ENCODE assay signal across 20 cellular contexts in the genomic region with DNA sequence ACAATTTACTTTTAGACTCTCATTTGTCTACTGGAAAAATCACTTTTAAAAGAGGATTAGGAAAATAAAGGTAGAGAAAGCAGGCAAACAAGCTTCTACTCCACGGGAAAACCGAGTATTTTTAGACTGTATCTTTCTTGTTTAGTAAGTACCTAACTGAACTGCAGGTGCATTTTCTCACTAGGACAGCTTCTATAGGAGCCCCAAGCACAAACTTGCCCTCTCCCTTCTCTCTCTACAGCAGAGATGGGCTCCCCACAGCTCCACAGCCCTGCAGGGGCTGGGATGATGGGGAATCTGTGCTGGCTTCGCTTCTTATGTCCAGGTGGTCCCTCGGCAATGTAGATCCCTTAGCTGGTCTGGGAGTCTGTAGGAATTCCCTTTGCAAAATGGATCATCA. TPM values are rescaled to one million over a fixed set of nuclear protein-coding genes. Genes with fewer than 3 reads are reported as not detected.
DNase-seq lines count a peak whose midpoint lies in the region; ATAC-seq, FAIRE-seq and TF ChIP-seq lines count a peak whose summit lies in the region.
"Had no signal": no experiment of that assay in that cellular context is flagged by ENCODE, and none has a peak within 500 bp of the region (broad histone marks: within the 10 kb centered on the region; RNA-seq: fewer than 3 reads in every experiment).

No MANE protein-coding gene starts in this region.

- peak overlapping the region; percentile 63 for H3K27ac ChIP-seq in MM.1S (ENCODE audit: low read length)
- peak overlapping the region; percentile 61 for H3K27ac ChIP-seq in GM12878 (ENCODE audit: control insufficient read depth, insufficient read depth)
- no peak overlapping the region for H3K27ac ChIP-seq in esophagus muscularis mucosa (replicated peaks in 1 of 4)
- H3K27ac ChIP-seq: GM23248, HL-60, pancreas had no signal

- 39% methylated on average over 4 of the region's 4 CpGs for WGBS in GM12878 (ENCODE audit: insufficient coverage, insufficient replicate concordance, low lambda C conversion rate, missing lambda C conversion rate)
- WGBS in esophagus muscularis mucosa, result 57% methylated on average over 4 of the region's 4 CpGs

- SMC1A ChIA-PET in GM12878 (lab: Charles Lee; ENCODE audit: uncharacterized antibody, unreplicated experiment), result interaction anchor here (0.8 to 2.4 kb wide), 4 partner anchors 18 to 367 kb away, joined by 3 to 13 read pairs (median 4); no protein-coding TSS in a partner anchor

- in situ Hi-C loops in GM12878 (cut with MboI), result no loop called here

- peak overlapping the region; percentile 49 for H3K4me3 Mint-ChIP-seq in stimulated activated naive CD8-positive, alpha-beta T cell treated with anti-CD3 and anti-CD28 coated beads, Interleukin-15, Interleukin-2, amounts not matched to agents 100 ng/mL and 50 ng/mL, for 24 hours
- H3K4me3 Mint-ChIP-seq: brain, IgD-negative memory B cell had no signal

- H3K4me2 ChIP-seq in MM.1S (ENCODE audit: low read depth, low read length), result peak overlapping the region; percentile 49
- peak overlapping the region; percentile 11 for H3K4me2 ChIP-seq in GM12878 (ENCODE audit: control insufficient read depth, insufficient read depth)

- intact Hi-C loops in GM12878 (cut with micrococcal nuclease; ENCODE audit: unreplicated experiment), result no loop called here
- intact Hi-C loops in esophagus muscularis mucosa (cut with DNase I), result no loop called here

- H3K27ac Mint-ChIP-seq in stimulated activated naive CD8-positive, alpha-beta T cell treated with anti-CD3 and anti-CD28 coated beads, Interleukin-15, Interleukin-2, amounts not matched to agents 100 ng/mL and 50 ng/mL, for 24 hours, result peak overlapping the region; percentile 69
- H3K27ac Mint-ChIP-seq: brain, IgD-negative memory B cell had no signal

- H3K9me2 ChIP-seq in MM.1S (replicated peaks; ENCODE audit: insufficient read depth, low read length), result no peaks in the 10 kb centered on the region

- H2AFZ ChIP-seq in MM.1S (ENCODE audit: low read length) (0 out of 2 replicates have a peak overlapping the region, but pooled peaks have one; percentile 9), GM12878 (ENCODE audit: control insufficient read depth, low read depth, low read length) (peak overlapping the region; percentile 45)
- H2AFZ ChIP-seq: GM23248 had no signal

- peaks cover 16% of the 10 kb centered on the region for H3F3A ChIP-seq in MM.1S (ENCODE audit: insufficient read depth, low read length)

- no peak for TF ChIP-seq RAD21 in GM12878 (IDR thresholded peaks at IDR 0.05; ENCODE audit: insufficient read depth, low read depth, low read length)

- peaks cover 48% of the 10 kb centered on the region for H3K4me1 Mint-ChIP-seq in stimulated activated naive CD8-positive, alpha-beta T cell treated with anti-CD3 and anti-CD28 coated beads, Interleukin-15, Interleukin-2, amounts not matched to agents 100 ng/mL and 50 ng/mL, for 24 hours (ENCODE audit: low read depth)
- H3K4me1 Mint-ChIP-seq: brain, IgD-negative memory B cell had no signal

- TF ChIP-seq EP300 in GM12878 (IDR thresholded peaks at IDR 0.05; ENCODE audit: borderline replicate concordance in 1 of 2, control insufficient read depth in 1 of 2, low read depth in 2 of 2, low read length in 2 of 2) (no peak), esophagus muscularis mucosa (IDR thresholded peaks at IDR 0.05) (no peak)

- H3K36me3 Mint-ChIP-seq in stimulated activated naive CD8-positive, alpha-beta T cell treated with anti-CD3 and anti-CD28 coated beads, Interleukin-15, Interleukin-2, amounts not matched to agents 100 ng/mL and 50 ng/mL, for 24 hours (ENCODE audit: low read depth), result peaks cover 7% of the 10 kb centered on the region
- H3K36me3 Mint-ChIP-seq: brain had no signal

- H4K20me1 ChIP-seq in MM.1S (ENCODE audit: insufficient read depth, low read length) (no peaks in the 10 kb centered on the region), GM12878 (ENCODE audit: control insufficient read depth, insufficient read depth) (no peaks in the 10 kb centered on the region)

- H3K27me3 Mint-ChIP-seq in stimulated activated naive CD8-positive, alpha-beta T cell treated with anti-CD3 and anti-CD28 coated beads, Interleukin-15, Interleukin-2, amounts not matched to agents 100 ng/mL and 50 ng/mL, for 24 hours, result no peaks in the 10 kb centered on the region
- H3K27me3 Mint-ChIP-seq: brain had no signal

- H3K4me1 ChIP-seq in MM.1S (ENCODE audit: low read length) (peaks cover 19% of the 10 kb centered on the region), GM12878 (ENCODE audit: control insufficient read depth, insufficient read depth, low read length) (peaks cover 11% of the 10 kb centered on the region), esophagus muscularis mucosa (peaks cover 0 to 7% (median 2%) of the 10 kb centered on the region in 4 donors)

- H3K4me3 ChIP-seq in MM.1S (ENCODE audit: low read length) (no peak overlapping the region), GM12878 (no peak overlapping the region), esophagus muscularis mucosa (no peak overlapping the region)
- H3K4me3 ChIP-seq: GM23248, left lung, pancreas had no signal

- CTCF ChIA-PET in GM12878 (lab: Yijun Ruan, JAX), result interaction anchor here (0.8 to 2.7 kb wide), 3 partner anchors 10 to 135 kb away, joined by 3 to 18 read pairs (median 3); no protein-coding TSS in a partner anchor

- H3K9ac ChIP-seq in MM.1S (ENCODE audit: low read length), result peak overlapping the region; percentile 9; the same call in 1 of the 2 replicates
- H3K9ac ChIP-seq in GM12878 (ENCODE audit: control insufficient read depth, insufficient read depth, low read length), result peak overlapping the region; percentile 15; the same call in 1 of the 2 replicates
- H3K9ac ChIP-seq: GM23248 had no signal

- H3K9me3 ChIP-seq in MM.1S (replicated peaks; ENCODE audit: insufficient read depth, low read length) (no peaks in the 10 kb centered on the region), GM12878 (replicated peaks; ENCODE audit: control insufficient read depth, insufficient read depth, low read length) (no peaks in the 10 kb centered on the region), esophagus muscularis mucosa (no peaks in the 10 kb centered on the region)
- H3K9me3 ChIP-seq: left lung, pancreas had no signal

- H3K9me3 Mint-ChIP-seq in stimulated activated naive CD8-positive, alpha-beta T cell treated with anti-CD3 and anti-CD28 coated beads, Interleukin-15, Interleukin-2, amounts not matched to agents 100 ng/mL and 50 ng/mL, for 24 hours, result no peaks in the 10 kb centered on the region
- H3K9me3 Mint-ChIP-seq: brain, IgD-negative memory B cell had no signal

- no peak for TF ChIP-seq POLR2A in GM12878 (IDR thresholded peaks at IDR 0.05; ENCODE audit: low read depth, low read length)
- no peak for TF ChIP-seq POLR2A in esophagus muscularis mucosa (IDR thresholded peaks at IDR 0.05; ENCODE audit: low read depth)

- H3K27me3 ChIP-seq in MM.1S (replicated peaks; ENCODE audit: insufficient read depth, low read length) (no peaks in the 10 kb centered on the region), GM12878 (replicated peaks in 1 of 2; ENCODE audit: control insufficient read depth in 2 of 2, insufficient read depth in 2 of 2, low read length in 1 of 2) (no peaks in the 10 kb centered on the region), esophagus muscularis mucosa (no peaks in the 10 kb centered on the region)
- H3K27me3 ChIP-seq: left lung, pancreas had no signal

- no peak for ATAC-seq in stimulated activated naive CD8-positive, alpha-beta T cell treated with anti-CD3 and anti-CD28 coated beads, Interleukin-15, Interleukin-2, amounts not matched to agents 100 U/mL and 50 U/mL, for 24 hours
- ATAC-seq in GM12878, result peak; percentile 53
- no peak for ATAC-seq in GM21360 (IDR thresholded peaks at IDR 0.05; ENCODE audit: unreplicated experiment)
- ATAC-seq: left lung, pancreas had no signal

- RAD21 ChIA-PET in GM12878 (lab: Charles Lee; ENCODE audit: unreplicated experiment), result interaction anchor here (1.7 kb wide), 1 partner anchor 18 kb away, joined by 9 read pairs; no protein-coding TSS in a partner anchor

- DNase-seq in stimulated activated naive CD8-positive, alpha-beta T cell treated with anti-CD3 and anti-CD28 coated beads, Interleukin-15, Interleukin-2, amounts not matched to agents 100 U/mL and 50 U/mL, for 24 hours, result no peak
- DNase-seq in MM.1S, result peak; percentile 32
- DNase-seq in GM12878 (ENCODE audit: low read depth, low spot score), result no peak
- no peak for DNase-seq in esophagus muscularis mucosa (ENCODE audit: extremely low spot score)
- DNase-seq in mesenteric fat pad (ENCODE audit: low spot score), result no peak
- no peak for DNase-seq in DMS79 treated with DMSO at 0.1 percent for 48 hours (lab: John Stamatoyannopoulos, UW)
- DNase-seq: activated gamma-delta T cell; GM23248; left lung; NCI-H2081 treated with DMSO at 0.1 percent for 48 hours; NCI-H526; pancreas; stimulated activated CD4-positive, alpha-beta T cell treated with anti-CD3 and anti-CD28 coated beads, Interleukin-2, amount 100 ng/mL, for 48 hours had no signal

- POLR2A ChIA-PET in GM12878 (lab: Charles Lee), result no interaction called here

- BruUV-seq in GM12878 (replicated peaks; lab: Mats Ljungman, UMichigan), result no TSS peak

- no peaks in the 10 kb centered on the region; the same call in 1 of the 2 replicates for H3K79me2 ChIP-seq in MM.1S (ENCODE audit: low read length)
- H3K79me2 ChIP-seq in GM12878 (ENCODE audit: control insufficient read depth, insufficient read depth, low read length), result no peaks in the 10 kb centered on the region; the same call in 1 of the 2 replicates

- FAIRE-seq in GM12878 (lab: Jason Lieb, UNC), result no peak
- FAIRE-seq: frontal cortex, pancreas had no signal

- TF ChIP-seq CTCF in MM.1S (IDR thresholded peaks at IDR 0.05; ENCODE audit: low read length), result no peak
- TF ChIP-seq CTCF in GM12878 (IDR thresholded peaks at IDR 0.05 in 2 of 3, conservative IDR thresholded peaks at IDR 0.05 in 1 of 3; ENCODE audit: control insufficient read depth in 2 of 3, extremely low read depth in 1 of 3, insufficient read depth in 1 of 3, low read depth in 3 of 3, low read length in 3 of 3), result no peak
- no peak for TF ChIP-seq CTCF in esophagus muscularis mucosa (IDR thresholded peaks at IDR 0.05)

- no peaks in the 10 kb centered on the region for H3K36me3 ChIP-seq in MM.1S (replicated peaks; ENCODE audit: insufficient read depth, low read length)
- no peaks in the 10 kb centered on the region for H3K36me3 ChIP-seq in GM12878 (ENCODE audit: control insufficient read depth in 2 of 2, insufficient read depth in 2 of 2, low read length in 1 of 2)
- no peaks in the 10 kb centered on the region for H3K36me3 ChIP-seq in esophagus muscularis mucosa
- H3K36me3 ChIP-seq: left lung, pancreas had no signal

RNA-seq across cellular contexts. Expression of gene PSTPIP2, which starts 16.2 kb away (rescaled TPM):
- 0.92 and 1.2 TPM in 2 replicates for total RNA-seq in GM12878 (2013; cell fraction: nucleolus; rRNA removed)
- total RNA-seq in GM12878 (2014; rRNA removed) (23.0 and 23.6 TPM in 2 replicates), GM12878 (2014; rRNA removed; fragmentation: Illumina TruSeq; extraction: Trizol) (27.0 and 28.8 TPM in 2 replicates), GM12878 (2021) (21.2 and 23.5 TPM in 2 replicates), esophagus muscularis mucosa (10 to 100 TPM in 1 of 4 donors, 1 to 10 TPM in 3; 5.6 to 10.8 (median 7.3) TPM), mesenteric fat pad (8.8 TPM)
- polyA plus RNA-seq in GM12878 (2011; ENCODE audit: low read depth), result 9.9 TPM
- polyA plus RNA-seq in GM12878 (2011; rRNA removed) (0.69 and 0.82 TPM in 2 replicates), GM12878 (2014; fragmentation: Illumina TruSeq; extraction: Trizol) (38.4 and 44.3 TPM in 2 replicates), GM12878 (2014; fragmentation: Nextera tagmentation; extraction: Ambion mirVana) (10 to 100 TPM; 12.6 to 15.5 TPM), GM12878 (2014; rRNA removed) (24.6 and 30.5 TPM in 2 replicates), GM12878 (2016; fragmentation: Nextera tagmentation; extraction: Ambion mirVana) (10 to 100 TPM; 26.5 to 28.9 TPM)
- polyA plus RNA-seq in GM12878 (2011; cell fraction: cytosol; rRNA removed), result 0.36 and 0.45 TPM in 2 replicates
- 0.27 and 0.70 TPM in 2 replicates for polyA plus RNA-seq in GM12878 (2011; cell fraction: nucleus; rRNA removed)
- polyA plus RNA-seq in GM12878 (2012), result 13.0 and 14.7 TPM in 2 replicates
- 0.15 and 0.29 TPM in 2 replicates for polyA minus RNA-seq in GM12878 (2011; rRNA and poly(A)+ RNA removed)
- polyA minus RNA-seq in GM12878 (2011; cell fraction: cytosol; rRNA and poly(A)+ RNA removed), result 0.42 TPM in 1 of 2 replicates, not detected in the other
- 0.12 and 0.29 TPM in 2 replicates for polyA minus RNA-seq in GM12878 (2011; cell fraction: nucleus; rRNA and poly(A)+ RNA removed)
- total RNA-seq: OCI-LY7 had no signal

RNA-seq across cellular contexts. Expression of gene ATP5F1A, which starts 42.3 kb away (rescaled TPM):
- total RNA-seq in GM12878 (2013; cell fraction: nucleolus; rRNA removed), result 245 and 272 TPM in 2 replicates
- 628 and 706 TPM in 2 replicates for total RNA-seq in GM12878 (2014; rRNA removed)
- total RNA-seq in GM12878 (2014; rRNA removed; fragmentation: Illumina TruSeq; extraction: Trizol), result 638 and 668 TPM in 2 replicates
- 584 and 592 TPM in 2 replicates for total RNA-seq in GM12878 (2021)
- 366 TPM for polyA plus RNA-seq in GM12878 (2011; ENCODE audit: low read depth)
- polyA plus RNA-seq in GM12878 (2011; rRNA removed), result 779 and 780 TPM in 2 replicates
- polyA plus RNA-seq in GM12878 (2011; cell fraction: cytosol; rRNA removed), result 859 and 991 TPM in 2 replicates
- 432 and 642 TPM in 2 replicates for polyA plus RNA-seq in GM12878 (2011; cell fraction: nucleus; rRNA removed)
- polyA plus RNA-seq in GM12878 (2012), result 352 and 442 TPM in 2 replicates
- 631 and 687 TPM in 2 replicates for polyA plus RNA-seq in GM12878 (2014; fragmentation: Illumina TruSeq; extraction: Trizol)
- polyA plus RNA-seq in GM12878 (2014; fragmentation: Nextera tagmentation; extraction: Ambion mirVana), result 1,000 to 10,000 TPM in 1 of 2 experiments, 100 to 1,000 TPM in 1; 863 to 1,161 TPM
- polyA plus RNA-seq in GM12878 (2014; rRNA removed), result 483 and 626 TPM in 2 replicates
- polyA plus RNA-seq in GM12878 (2016; fragmentation: Nextera tagmentation; extraction: Ambion mirVana), result 100 to 1,000 TPM; 815 to 828 TPM
- polyA minus RNA-seq in GM12878 (2011; rRNA and poly(A)+ RNA removed), result 930 and 952 TPM in 2 replicates
- polyA minus RNA-seq in GM12878 (2011; cell fraction: cytosol; rRNA and poly(A)+ RNA removed), result 255 and 313 TPM in 2 replicates
- 87.5 and 150 TPM in 2 replicates for polyA minus RNA-seq in GM12878 (2011; cell fraction: nucleus; rRNA and poly(A)+ RNA removed)
- 100 to 1,000 TPM; 417 to 545 (median 470) TPM for total RNA-seq in esophagus muscularis mucosa
- 303 TPM for total RNA-seq in mesenteric fat pad

RNA-seq across cellular contexts. Expression of gene HAUS1, which starts 48.3 kb away (rescaled TPM):
- total RNA-seq in GM12878 (2013; cell fraction: nucleolus; rRNA removed), result 5.8 and 10.9 TPM in 2 replicates
- total RNA-seq in GM12878 (2014; rRNA removed) (41.2 and 56.0 TPM in 2 replicates), GM12878 (2014; rRNA removed; fragmentation: Illumina TruSeq; extraction: Trizol) (75.1 and 79.6 TPM in 2 replicates), GM12878 (2021) (52.4 and 58.7 TPM in 2 replicates), esophagus muscularis mucosa (10 to 100 TPM; 31.9 to 48.3 (median 34.8) TPM), mesenteric fat pad (13.0 TPM)
- 30.4 TPM for polyA plus RNA-seq in GM12878 (2011; ENCODE audit: low read depth)
- polyA plus RNA-seq in GM12878 (2011; rRNA removed) (85.5 and 142 TPM in 2 replicates), GM12878 (2014; fragmentation: Illumina TruSeq; extraction: Trizol) (98.3 and 102 TPM in 2 replicates), GM12878 (2014; fragmentation: Nextera tagmentation; extraction: Ambion mirVana) (100 to 1,000 TPM; 173 to 182 TPM), GM12878 (2014; rRNA removed) (44.7 and 54.6 TPM in 2 replicates), GM12878 (2016; fragmentation: Nextera tagmentation; extraction: Ambion mirVana) (100 to 1,000 TPM; 106 to 119 TPM)
- 34.6 and 41.4 TPM in 2 replicates for polyA plus RNA-seq in GM12878 (2011; cell fraction: cytosol; rRNA removed)
- 21.8 and 23.1 TPM in 2 replicates for polyA plus RNA-seq in GM12878 (2011; cell fraction: nucleus; rRNA removed)
- 35.7 and 37.6 TPM in 2 replicates for polyA plus RNA-seq in GM12878 (2012)
- 14.2 and 18.6 TPM in 2 replicates for polyA minus RNA-seq in GM12878 (2011; rRNA and poly(A)+ RNA removed)
- 17.8 and 24.2 TPM in 2 replicates for polyA minus RNA-seq in GM12878 (2011; cell fraction: cytosol; rRNA and poly(A)+ RNA removed)
- 5.2 and 6.0 TPM in 2 replicates for polyA minus RNA-seq in GM12878 (2011; cell fraction: nucleus; rRNA and poly(A)+ RNA removed)

Comparison
In these comparisons a context has a peak if more than half of its experiments do, and no peak if none do; other contexts are left out.
1. H3K27ac ChIP-seq: peak in MM.1S (single experiment) and GM12878 (single experiment); none in esophagus muscularis mucosa (0 of 4).